Comparison of ENCODE assay signal across 17 cellular contexts in genomic region chr2:207434288-207434687, GRCh38.
DNase-seq lines count a peak whose midpoint lies in the region; ATAC-seq and TF ChIP-seq lines count a peak whose summit lies in the region.
"Had no signal": no experiment of that assay in that cellular context is flagged by ENCODE, and none has a peak within 500 bp of the region (broad histone marks: within the 10 kb centered on the region; RNA-seq: fewer than 3 reads in every experiment).

No MANE protein-coding gene starts in this region.

- H3K9ac ChIP-seq in smooth muscle cell (ENCODE audit: low read depth) = no peak overlapping the region

- H3K27ac ChIP-seq in osteoblast (ENCODE audit: low read depth, low read length) (no peak overlapping the region), smooth muscle cell (ENCODE audit: low read depth) (no peak overlapping the region)
- H3K27ac ChIP-seq: SK-N-MC had no signal

- TF ChIP-seq CTCF in AG10803 (conservative IDR thresholded peaks at IDR 0.05; ENCODE audit: low read length) = no peak
- no peak for TF ChIP-seq CTCF in fibroblast of pulmonary artery (IDR thresholded peaks at IDR 0.05; ENCODE audit: low read length, missing control alignments)
- no peak for TF ChIP-seq CTCF in osteoblast (IDR thresholded peaks at IDR 0.05; ENCODE audit: extremely low read depth, low read depth, low read length)
- no peak for TF ChIP-seq CTCF in smooth muscle cell (IDR thresholded peaks at IDR 0.05; ENCODE audit: borderline replicate concordance, insufficient read depth, poor library complexity, severe bottlenecking)

- peak; percentile 23 for DNase-seq in AG10803 (ENCODE audit: low read depth)
- peak; percentile 20 for DNase-seq in NCI-H1048 (lab: John Stamatoyannopoulos, UW)
- DNase-seq in astrocyte of the hippocampus (ENCODE audit: low read depth, low spot score) = peak; percentile 38
- peak; percentile 16 for DNase-seq in fibroblast of pulmonary artery (ENCODE audit: low read depth)
- DNase-seq in NCI-H2196 treated with DMSO at 0.1 percent for 48 hours (lab: John Stamatoyannopoulos, UW; ENCODE audit: unreplicated experiment) = no peak
- no peak for DNase-seq in osteoblast (ENCODE audit: insufficient read length, low spot score, missing footprints)
- DNase-seq in smooth muscle cell (lab: John Stamatoyannopoulos, UW; ENCODE audit: unreplicated experiment) = no peak
- DNase-seq: 8988T, GDM1, KG1, NCI-H1436 treated with DMSO at 0.1 percent for 48 hours, NCI-H2029, SHP77 had no signal

- H4K20me1 ChIP-seq in osteoblast (ENCODE audit: insufficient read depth, low read length) (no peaks in the 10 kb centered on the region), smooth muscle cell (ENCODE audit: low read depth) (no peaks in the 10 kb centered on the region)

- H3K4me2 ChIP-seq in osteoblast (ENCODE audit: insufficient read depth, low read length) = no peak overlapping the region
- no peak overlapping the region for H3K4me2 ChIP-seq in smooth muscle cell

- ATAC-seq in HG03378 (IDR thresholded peaks at IDR 0.05; ENCODE audit: unreplicated experiment) = no peak
- ATAC-seq: HepG2 had no signal

- H3K4me1 ChIP-seq in osteoblast (ENCODE audit: insufficient read depth, low read length) (peaks cover 3% of the 10 kb centered on the region), smooth muscle cell (ENCODE audit: low read depth) (no peaks in the 10 kb centered on the region)
- H3K4me1 ChIP-seq: HAP-1 had no signal

- H3K9me3 ChIP-seq in osteoblast (ENCODE audit: low read depth, low read length) (no peaks in the 10 kb centered on the region), smooth muscle cell (replicated peaks; ENCODE audit: low read depth) (no peaks in the 10 kb centered on the region)
- H3K9me3 ChIP-seq: HAP-1 had no signal

- no peaks in the 10 kb centered on the region for H3K27me3 ChIP-seq in osteoblast (ENCODE audit: insufficient read depth, low read length)
- no peaks in the 10 kb centered on the region for H3K27me3 ChIP-seq in smooth muscle cell (ENCODE audit: low read depth)

- H3K79me2 ChIP-seq in osteoblast (ENCODE audit: insufficient read depth, low read length) (no peaks in the 10 kb centered on the region), smooth muscle cell (ENCODE audit: low read depth) (no peaks in the 10 kb centered on the region)

- WGBS in smooth muscle cell (ENCODE audit: low lambda C conversion rate) = 38% methylated on average over 1 of the region's 1 CpG

- H3K4me3 ChIP-seq in AG10803 (ENCODE audit: low read length) (no peak overlapping the region), fibroblast of pulmonary artery (replicated peaks; ENCODE audit: low read depth, low read length) (no peak overlapping the region), osteoblast (ENCODE audit: insufficient read depth, low read length) (no peak overlapping the region), smooth muscle cell (no peak overlapping the region)
- H3K4me3 ChIP-seq: HAP-1, SK-N-MC had no signal

- H2AFZ ChIP-seq in osteoblast (ENCODE audit: low read length) (no peak overlapping the region), smooth muscle cell (ENCODE audit: low read depth) (no peak overlapping the region)

- H3K36me3 ChIP-seq in osteoblast (ENCODE audit: insufficient read depth, low read length) (no peaks in the 10 kb centered on the region), smooth muscle cell (ENCODE audit: low read depth) (no peaks in the 10 kb centered on the region)
- H3K36me3 ChIP-seq: HAP-1 had no signal

- no peaks in the 10 kb centered on the region for H3F3A ChIP-seq in smooth muscle cell (ENCODE audit: low read depth)

Comparison
In these comparisons a context has a peak if more than half of its experiments do, and no peak if none do; other contexts are left out.
1. DNase-seq: peak in AG10803 (single experiment), NCI-H1048 (single experiment), astrocyte of the hippocampus (single experiment) and fibroblast of pulmonary artery (single experiment); none in NCI-H2196 treated with DMSO at 0.1 percent for 48 hours (single experiment), osteoblast (single experiment) and smooth muscle cell (single experiment).